ENCODE assay signal across 8 cellular contexts in genomic region chr5:141245250-141245717, GRCh38. TPM values are rescaled to one million over a fixed set of nuclear protein-coding genes. Genes with fewer than 3 reads are reported as not detected.
A peak's percentile ranks its signal among the peaks of the same experiment; 100 is the strongest.
DNase-seq lines count a peak whose midpoint lies in the region; ATAC-seq and TF ChIP-seq lines count a peak whose summit lies in the region.

PCDHB15 (plus strand) TSS chr5:141245395; CDS start chr5:141245579, 184 bp downstream.

- intact Hi-C loops in activated CD4-positive, alpha-beta T cell treated with anti-CD3 and anti-CD28 coated beads for 36 hours (cut with DNase I, micrococcal nuclease), result loop anchor here in 1 of 2 experiments (10.0 kb wide), 1 partner anchor 120 kb away; the partner anchor contains the start of gene PCDHGA5
- intact Hi-C loops in activated CD8-positive, alpha-beta T cell treated with anti-CD3 and anti-CD28 coated beads for 36 hours (cut with micrococcal nuclease), result no loop called here

- H3K9me3 ChIP-seq in iPS-18c (ENCODE audit: control insufficient read depth, insufficient read depth, low read length), result peaks cover 4% of the 10 kb centered on the region

- no peak for ATAC-seq in activated CD4-positive, alpha-beta T cell treated with anti-CD3 and anti-CD28 coated beads for 36 hours
- ATAC-seq in activated CD8-positive, alpha-beta T cell treated with anti-CD3 and anti-CD28 coated beads for 36 hours, result no peak

- H3K4me1 Mint-ChIP-seq in activated CD4-positive, alpha-beta T cell treated with anti-CD3 and anti-CD28 coated beads for 36 hours, result no peaks in the 10 kb centered on the region
- H3K4me1 Mint-ChIP-seq in activated CD8-positive, alpha-beta T cell treated with anti-CD3 and anti-CD28 coated beads for 36 hours (ENCODE audit: low read depth), result no peaks in the 10 kb centered on the region

- H3K4me3 ChIP-seq in iPS-18c (ENCODE audit: insufficient read depth, low read depth, low read length), result peak within 1 kb of the TSS; percentile 49

- peaks cover 35% of the 10 kb centered on the region for H3K27me3 Mint-ChIP-seq in activated CD4-positive, alpha-beta T cell treated with anti-CD3 and anti-CD28 coated beads for 36 hours
- peaks cover 28% of the 10 kb centered on the region for H3K27me3 Mint-ChIP-seq in activated CD8-positive, alpha-beta T cell treated with anti-CD3 and anti-CD28 coated beads for 36 hours

- CTCF ChIA-PET in activated CD4-positive, alpha-beta T cell treated with anti-CD3 and anti-CD28 coated beads for 36 hours (lab: Charles Lee), result interaction anchor here (0.7 to 2.4 kb wide), 11 partner anchors 10 to 319 kb away, joined by 3 to 10 read pairs (median 3); partner anchors contain the start of genes PCDHGA11 and PCDHGB3
- CTCF ChIA-PET in activated CD8-positive, alpha-beta T cell treated with anti-CD3 and anti-CD28 coated beads for 36 hours (lab: Charles Lee), result interaction anchor here (0.7 to 1.7 kb wide), 9 partner anchors 9 to 319 kb away, joined by 3 to 9 read pairs (median 4); partner anchors contain the start of genes PCDHB12 and PCDHB14

- peaks cover 59% of the 10 kb centered on the region for H3K9me3 Mint-ChIP-seq in activated CD4-positive, alpha-beta T cell treated with anti-CD3 and anti-CD28 coated beads for 36 hours (ENCODE audit: low read depth)
- H3K9me3 Mint-ChIP-seq in activated CD8-positive, alpha-beta T cell treated with anti-CD3 and anti-CD28 coated beads for 36 hours, result peaks cover 58% of the 10 kb centered on the region

- POLR2A ChIA-PET in activated CD4-positive, alpha-beta T cell treated with anti-CD3 and anti-CD28 coated beads for 36 hours (lab: Charles Lee), result no interaction called here
- POLR2A ChIA-PET in activated CD8-positive, alpha-beta T cell treated with anti-CD3 and anti-CD28 coated beads for 36 hours (lab: Charles Lee), result interaction anchor here (0.9 kb wide), 1 partner anchor 10 kb away, joined by 3 read pairs; no protein-coding TSS in a partner anchor

- peak; percentile 48 for DNase-seq in activated CD4-positive, alpha-beta T cell treated with anti-CD3 and anti-CD28 coated beads for 36 hours
- DNase-seq in activated CD4-positive, alpha-beta T cell treated with anti-CD3 and anti-CD28 coated beads for 1 hour, result no peak
- DNase-seq in activated CD8-positive, alpha-beta T cell treated with anti-CD3 and anti-CD28 coated beads for 36 hours, result peak; percentile 51
- peak; percentile 63 for DNase-seq in superior temporal gyrus (ENCODE audit: extremely low spot score)
- no peak for DNase-seq in Ammon's horn (ENCODE audit: low spot score)
- DNase-seq in SHP77 (lab: John Stamatoyannopoulos, UW), result no peak
- DNase-seq in NCI-H226, result no peak

- peak; percentile 20 for TF ChIP-seq CTCF in activated CD8-positive, alpha-beta T cell treated with anti-CD3 and anti-CD28 coated beads for 36 hours (IDR thresholded peaks at IDR 0.05)

- no peak within 1 kb of the TSS for H3K27ac Mint-ChIP-seq in activated CD4-positive, alpha-beta T cell treated with anti-CD3 and anti-CD28 coated beads for 36 hours
- H3K27ac Mint-ChIP-seq in activated CD8-positive, alpha-beta T cell treated with anti-CD3 and anti-CD28 coated beads for 36 hours, result no peak within 1 kb of the TSS

- peaks cover 29% of the 10 kb centered on the region for H3K36me3 Mint-ChIP-seq in activated CD4-positive, alpha-beta T cell treated with anti-CD3 and anti-CD28 coated beads for 36 hours (ENCODE audit: low read depth)
- H3K36me3 Mint-ChIP-seq in activated CD8-positive, alpha-beta T cell treated with anti-CD3 and anti-CD28 coated beads for 36 hours (ENCODE audit: low read depth), result peaks cover 39% of the 10 kb centered on the region

- peak within 1 kb of the TSS; percentile 17 for H3K4me3 Mint-ChIP-seq in activated CD4-positive, alpha-beta T cell treated with anti-CD3 and anti-CD28 coated beads for 36 hours
- no peak within 1 kb of the TSS for H3K4me3 Mint-ChIP-seq in activated CD8-positive, alpha-beta T cell treated with anti-CD3 and anti-CD28 coated beads for 36 hours

RNA-seq across cellular contexts. Expression of gene PCDHB15, which starts in this region (rescaled TPM):
- not detected for total RNA-seq in activated CD4-positive, alpha-beta T cell treated with anti-CD3 and anti-CD28 coated beads for 36 hours
- total RNA-seq in activated CD8-positive, alpha-beta T cell treated with anti-CD3 and anti-CD28 coated beads for 36 hours, result not detected

Comparison
In these comparisons a context has a peak if more than half of its experiments do, and no peak if none do; other contexts are left out.
1. Peak in DNase-seq in activated CD4-positive, alpha-beta T cell treated with anti-CD3 and anti-CD28 coated beads for 36 hours; RNA of the gene not detected or under 1 TPM.
2. Peak in DNase-seq in activated CD8-positive, alpha-beta T cell treated with anti-CD3 and anti-CD28 coated beads for 36 hours; RNA of the gene not detected or under 1 TPM.